Comparison of ENCODE assay signal across 18 cellular contexts in the genomic region with DNA sequence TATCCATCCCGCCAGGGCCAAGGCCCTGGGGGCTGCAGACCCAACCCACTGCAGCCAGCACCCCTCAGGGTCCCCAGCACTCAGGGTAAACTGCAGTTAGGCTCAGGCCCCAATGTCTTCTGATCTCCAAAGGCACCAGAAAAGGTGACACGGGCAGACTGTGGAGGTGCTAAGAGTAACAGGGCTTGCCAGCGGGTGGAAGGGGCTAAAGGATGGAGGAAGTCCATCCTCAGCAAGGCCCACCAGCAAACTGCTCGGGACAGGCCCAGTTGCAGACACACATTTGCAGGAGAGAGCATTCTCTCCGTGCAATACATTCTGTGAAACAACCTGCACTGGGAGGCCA.
DNase-seq lines count a peak whose midpoint lies in the region; ATAC-seq and TF ChIP-seq lines count a peak whose summit lies in the region.
"Had no signal": no experiment of that assay in that cellular context is flagged by ENCODE, and none has a peak within 500 bp of the region (broad histone marks: within the 10 kb centered on the region; RNA-seq: fewer than 3 reads in every experiment).

No MANE protein-coding gene starts in this region.

- H3K4me1 Mint-ChIP-seq in activated CD4-positive, alpha-beta memory T cell treated with anti-CD3 and anti-CD28 coated beads, Interleukin-2, amount 10 ng/mL, durations not matched to agents 7 days and 5 days = peaks cover 84% of the 10 kb centered on the region
- H3K4me1 Mint-ChIP-seq in activated CD4-positive, alpha-beta memory T cell treated with anti-CD3 and anti-CD28 coated beads for 36 hours (ENCODE audit: low read depth) = peaks cover 66% of the 10 kb centered on the region
- H3K4me1 Mint-ChIP-seq in CD4-positive, alpha-beta T cell (ENCODE audit: low read depth) = peaks cover 51% of the 10 kb centered on the region
- H3K4me1 Mint-ChIP-seq in central memory CD8-positive, alpha-beta T cell = peaks cover 55% of the 10 kb centered on the region

- peaks cover 19 to 94% of the 10 kb centered on the region in 2 donors for H3K36me3 ChIP-seq in neuronal stem cell (replicated peaks in 1 of 2; ENCODE audit: control insufficient read depth in 2 of 2, insufficient read depth in 2 of 2, low read length in 2 of 2)

- H4K8ac ChIP-seq in neuronal stem cell (ENCODE audit: low read depth, low read length) = no peak overlapping the region

- WGBS in neuronal stem cell (ENCODE audit: extremely low coverage in 2 of 2, insufficient read length in 2 of 2, insufficient replicate concordance in 1 of 2), 2 donors = no CpG with 5 or more reads among the region's 5 CpGs

- peaks cover 2% of the 10 kb centered on the region for H3K36me3 Mint-ChIP-seq in activated CD4-positive, alpha-beta memory T cell treated with anti-CD3 and anti-CD28 coated beads, Interleukin-2, amount 10 ng/mL, durations not matched to agents 7 days and 5 days (ENCODE audit: low read depth)
- H3K36me3 Mint-ChIP-seq in activated CD4-positive, alpha-beta memory T cell treated with anti-CD3 and anti-CD28 coated beads for 36 hours = no peaks in the 10 kb centered on the region
- no peaks in the 10 kb centered on the region for H3K36me3 Mint-ChIP-seq in CD4-positive, alpha-beta T cell (ENCODE audit: low read depth)
- peaks cover 2% of the 10 kb centered on the region for H3K36me3 Mint-ChIP-seq in central memory CD8-positive, alpha-beta T cell (ENCODE audit: insufficient read depth)

- no peak for ATAC-seq in CD4-positive, alpha-beta T cell (ENCODE audit: poor library complexity)
- ATAC-seq in central memory CD8-positive, alpha-beta T cell (replicated peaks; ENCODE audit: extremely low read depth, poor library complexity, severe bottlenecking) = no peak
- ATAC-seq in HG03565 (IDR thresholded peaks at IDR 0.05; ENCODE audit: unreplicated experiment) = no peak
- ATAC-seq: Panc1 had no signal

- no peaks in the 10 kb centered on the region for H3K27me3 ChIP-seq in CD4-positive, alpha-beta T cell (ENCODE audit: control insufficient read depth, insufficient read depth, low read length)
- H3K27me3 ChIP-seq in neuronal stem cell (ENCODE audit: control insufficient read depth in 3 of 3, insufficient read depth in 3 of 3, low read depth in 1 of 3, low read length in 3 of 3) = no peaks in the 10 kb centered on the region
- H3K27me3 ChIP-seq: testis had no signal

- no peak overlapping the region for H3K4me3 ChIP-seq in neuronal stem cell (ENCODE audit: low read length in 2 of 2)
- H3K4me3 ChIP-seq: prostate gland, smooth muscle cell, testis had no signal

- H3K9me3 ChIP-seq in CD4-positive, alpha-beta T cell (ENCODE audit: control insufficient read depth, low read length) = no peaks in the 10 kb centered on the region
- H3K9me3 ChIP-seq in neuronal stem cell (replicated peaks in 1 of 2; ENCODE audit: control insufficient read depth in 2 of 2, insufficient read depth in 1 of 2, low read depth in 1 of 2, low read length in 2 of 2) = no peaks in the 10 kb centered on the region
- H3K9me3 ChIP-seq: prostate gland, testis had no signal

- H3K27ac ChIP-seq in CD4-positive, alpha-beta T cell (ENCODE audit: low read depth, low read length) = no peak overlapping the region
- no peak overlapping the region for H3K27ac ChIP-seq in neuronal stem cell (replicated peaks; ENCODE audit: low read length)
- H3K27ac ChIP-seq: prostate gland, testis had no signal

- H2BK12ac ChIP-seq in neuronal stem cell (ENCODE audit: low read length) = no peak overlapping the region

- H3K23ac ChIP-seq in neuronal stem cell (ENCODE audit: low read depth, low read length, poor library complexity) = peak overlapping the region; percentile 34

- DNase-seq in activated CD4-positive, alpha-beta memory T cell treated with anti-CD3 and anti-CD28 coated beads, Interleukin-2, amount 10 ng/mL, durations not matched to agents 7 days and 5 days = no peak
- no peak for DNase-seq in activated CD4-positive, alpha-beta memory T cell treated with anti-CD3 and anti-CD28 coated beads for 36 hours
- DNase-seq in CD4-positive, alpha-beta T cell = no peak
- no peak for DNase-seq in central memory CD8-positive, alpha-beta T cell (ENCODE audit: low spot score in 2 of 2)
- DNase-seq in neuronal stem cell (ENCODE audit: low spot score) (no peak), OCI-M1 (lab: John Stamatoyannopoulos, UW) (no peak), Kasumi-1 (lab: John Stamatoyannopoulos, UW) (no peak)
- DNase-seq: HFFc6, NCI-H1436, NCI-H2171 treated with DMSO at 0.1 percent for 48 hours, NCI-H748 treated with DMSO at 0.1 percent for 48 hours, testis had no signal

- H3K4me1 ChIP-seq in neuronal stem cell (ENCODE audit: control insufficient read depth in 2 of 2, insufficient read depth in 1 of 2, low read depth in 1 of 2, low read length in 2 of 2) = no peaks in the 10 kb centered on the region

- peak overlapping the region; percentile 96 for H3K27ac Mint-ChIP-seq in activated CD4-positive, alpha-beta memory T cell treated with anti-CD3 and anti-CD28 coated beads, Interleukin-2, amount 10 ng/mL, durations not matched to agents 7 days and 5 days
- H3K27ac Mint-ChIP-seq in activated CD4-positive, alpha-beta memory T cell treated with anti-CD3 and anti-CD28 coated beads for 36 hours = no peak overlapping the region
- H3K27ac Mint-ChIP-seq in CD4-positive, alpha-beta T cell = peak overlapping the region; percentile 81
- peak overlapping the region; percentile 85 for H3K27ac Mint-ChIP-seq in central memory CD8-positive, alpha-beta T cell (ENCODE audit: low read depth)
- H3K27ac Mint-ChIP-seq: HFFc6, nephron had no signal

- H3K4me3 Mint-ChIP-seq in activated CD4-positive, alpha-beta memory T cell treated with anti-CD3 and anti-CD28 coated beads, Interleukin-2, amount 10 ng/mL, durations not matched to agents 7 days and 5 days = peak overlapping the region; percentile 74
- no peak overlapping the region for H3K4me3 Mint-ChIP-seq in activated CD4-positive, alpha-beta memory T cell treated with anti-CD3 and anti-CD28 coated beads for 36 hours
- H3K4me3 Mint-ChIP-seq in CD4-positive, alpha-beta T cell = peak overlapping the region; percentile 22
- H3K4me3 Mint-ChIP-seq in central memory CD8-positive, alpha-beta T cell = peak overlapping the region; percentile 76
- H3K4me3 Mint-ChIP-seq: HFFc6, nephron had no signal

- no peaks in the 10 kb centered on the region for H3K9me3 Mint-ChIP-seq in activated CD4-positive, alpha-beta memory T cell treated with anti-CD3 and anti-CD28 coated beads, Interleukin-2, amount 10 ng/mL, durations not matched to agents 7 days and 5 days
- H3K9me3 Mint-ChIP-seq in activated CD4-positive, alpha-beta memory T cell treated with anti-CD3 and anti-CD28 coated beads for 36 hours = no peaks in the 10 kb centered on the region
- H3K9me3 Mint-ChIP-seq in CD4-positive, alpha-beta T cell = no peaks in the 10 kb centered on the region
- H3K9me3 Mint-ChIP-seq in central memory CD8-positive, alpha-beta T cell = no peaks in the 10 kb centered on the region
- H3K9me3 Mint-ChIP-seq: HFFc6, nephron had no signal

- no peak overlapping the region for H2AK5ac ChIP-seq in neuronal stem cell (ENCODE audit: low read depth, low read length)

- no peak for TF ChIP-seq CTCF in CD4-positive, alpha-beta T cell (IDR thresholded peaks at IDR 0.05)

- intact Hi-C loops in activated CD4-positive, alpha-beta memory T cell treated with anti-CD3 and anti-CD28 coated beads for 36 hours (cut with micrococcal nuclease) = loop anchor here (5.0 to 10.0 kb wide), 5 partner anchors 49 to 569 kb away; partner anchors contain the start of gene ZPBP
- intact Hi-C loops in CD4-positive, alpha-beta T cell (cut with DNase I, micrococcal nuclease) = no loop called here

- H3K9ac ChIP-seq in neuronal stem cell (ENCODE audit: low read depth, low read length, poor library complexity) = no peak overlapping the region

- H2BK120ac ChIP-seq in neuronal stem cell (ENCODE audit: low read depth, low read length) = no peak overlapping the region

- H3K4me2 ChIP-seq in neuronal stem cell (ENCODE audit: insufficient read depth, low read length, poor library complexity, severe bottlenecking) = no peak overlapping the region
- H3K4me2 ChIP-seq: smooth muscle cell had no signal

- no peak overlapping the region for H3K4ac ChIP-seq in neuronal stem cell (ENCODE audit: low read length)

- peaks cover 6% of the 10 kb centered on the region for H3K79me1 ChIP-seq in neuronal stem cell (ENCODE audit: low read depth, low read length)

- H2BK5ac ChIP-seq in neuronal stem cell (ENCODE audit: low read length) = no peak overlapping the region

- POLR2A ChIA-PET in activated CD4-positive, alpha-beta memory T cell treated with anti-CD3 and anti-CD28 coated beads, Interleukin-2, amount 10 ng/mL, durations not matched to agents 7 days and 5 days (lab: Charles Lee) = interaction anchor here (1.0 to 3.2 kb wide), 9 partner anchors 10 to 393 kb away, joined by 3 to 10 read pairs (median 5); no protein-coding TSS in a partner anchor
- POLR2A ChIA-PET in activated CD4-positive, alpha-beta memory T cell treated with anti-CD3 and anti-CD28 coated beads for 36 hours (lab: Charles Lee) = no interaction called here
- POLR2A ChIA-PET in CD4-positive, alpha-beta T cell (lab: Charles Lee) = interaction anchor here (1.0 to 1.6 kb wide), 3 partner anchors 46 to 79 kb away, joined by 3 to 4 read pairs (median 4); no protein-coding TSS in a partner anchor

- no peak overlapping the region for H3K14ac ChIP-seq in neuronal stem cell (ENCODE audit: low read length)

- no peak overlapping the region for H2AFZ ChIP-seq in neuronal stem cell (ENCODE audit: low read length)

- CTCF ChIA-PET in activated CD4-positive, alpha-beta memory T cell treated with anti-CD3 and anti-CD28 coated beads, Interleukin-2, amount 10 ng/mL, durations not matched to agents 7 days and 5 days (lab: Charles Lee) = interaction anchor here (0.9 to 3.7 kb wide), 5 partner anchors 18 to 568 kb away, joined by 3 to 14 read pairs (median 4); partner anchors contain the start of gene ZPBP
- CTCF ChIA-PET in activated CD4-positive, alpha-beta memory T cell treated with anti-CD3 and anti-CD28 coated beads for 36 hours (lab: Charles Lee) = interaction anchor here (1.1 to 1.6 kb wide), 4 partner anchors 27 to 243 kb away, joined by 3 to 5 read pairs (median 4); no protein-coding TSS in a partner anchor
- CTCF ChIA-PET in CD4-positive, alpha-beta T cell (lab: Charles Lee) = interaction anchor here (1.4 kb wide), 1 partner anchor 27 kb away, joined by 3 read pairs; no protein-coding TSS in a partner anchor

- no peak overlapping the region for H3K18ac ChIP-seq in neuronal stem cell (ENCODE audit: low read length)

- peaks cover under 1% of the 10 kb centered on the region for H3K27me3 Mint-ChIP-seq in activated CD4-positive, alpha-beta memory T cell treated with anti-CD3 and anti-CD28 coated beads, Interleukin-2, amount 10 ng/mL, durations not matched to agents 7 days and 5 days
- peaks cover 2% of the 10 kb centered on the region for H3K27me3 Mint-ChIP-seq in activated CD4-positive, alpha-beta memory T cell treated with anti-CD3 and anti-CD28 coated beads for 36 hours
- no peaks in the 10 kb centered on the region for H3K27me3 Mint-ChIP-seq in CD4-positive, alpha-beta T cell
- H3K27me3 Mint-ChIP-seq in central memory CD8-positive, alpha-beta T cell = no peaks in the 10 kb centered on the region
- H3K27me3 Mint-ChIP-seq: activated CD4-positive, alpha-beta T cell treated with anti-CD3 and anti-CD28 coated beads for 36 hours had no signal

- no peak overlapping the region for H4K91ac ChIP-seq in neuronal stem cell (ENCODE audit: low read depth, low read length, poor library complexity)

- H2BK15ac ChIP-seq in neuronal stem cell (ENCODE audit: low read length) = no peak overlapping the region
